ENCODE assay signal across 8 cellular contexts in the genomic region with DNA sequence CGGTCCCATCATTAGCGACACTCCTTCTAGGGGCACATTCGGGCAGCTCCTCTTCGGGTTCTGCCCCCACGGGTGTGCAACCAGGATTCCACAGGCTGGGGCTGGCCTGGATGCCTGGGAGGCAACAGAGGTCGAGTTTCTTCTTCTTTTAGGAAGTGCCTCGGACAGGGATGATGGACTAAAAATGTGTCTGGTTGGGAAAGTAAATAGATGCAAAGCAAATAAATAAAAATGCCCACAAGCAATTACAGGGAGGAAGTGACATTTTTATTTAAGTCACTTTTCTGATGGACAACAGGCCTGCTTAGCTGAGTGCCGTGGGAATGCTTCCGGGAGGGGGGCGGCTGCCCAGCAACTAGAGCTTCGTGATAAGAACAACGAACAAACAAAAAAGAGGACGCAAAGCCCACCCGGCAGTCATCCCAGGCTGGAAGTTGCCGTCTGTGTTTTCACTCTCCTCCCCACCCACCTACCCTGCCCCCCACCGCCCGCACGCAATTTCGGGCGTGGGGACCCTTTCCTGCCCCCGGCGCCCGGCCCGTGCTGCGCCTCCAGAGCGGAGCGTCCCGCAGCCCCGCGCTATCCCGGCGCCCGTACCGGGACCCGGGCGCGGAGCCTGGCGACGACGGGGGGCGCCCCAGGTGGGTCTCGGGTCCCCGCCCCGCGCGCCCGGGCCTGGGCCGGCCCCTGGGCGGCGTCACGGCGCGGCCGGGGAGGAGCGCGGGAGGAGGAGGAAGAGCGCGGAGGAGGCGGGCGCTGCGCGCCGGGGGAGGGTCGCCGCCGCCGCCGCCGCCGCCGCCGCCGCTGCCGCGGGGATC. TPM values are rescaled to one million over a fixed set of nuclear protein-coding genes. Genes with fewer than 3 reads are reported as not detected.
DNase-seq lines count a peak whose midpoint lies in the region; ATAC-seq and TF ChIP-seq lines count a peak whose summit lies in the region.

No MANE protein-coding gene starts in this region.

- H3K27me3 ChIP-seq in parathyroid adenoma (ENCODE audit: control insufficient read depth, insufficient read depth, low read length) = no peaks in the 10 kb centered on the region

- peak overlapping the region; percentile 54 for H3K4me2 ChIP-seq in parathyroid adenoma (ENCODE audit: low read length)

- H3K4me1 Mint-ChIP-seq in activated naive CD8-positive, alpha-beta T cell (ENCODE audit: low read depth) = peaks cover 76% of the 10 kb centered on the region

- no peaks in the 10 kb centered on the region for H3K36me3 ChIP-seq in parathyroid adenoma (ENCODE audit: control insufficient read depth, insufficient read depth, low read length)

- peak overlapping the region; percentile 87 for H3K4me3 Mint-ChIP-seq in activated naive CD8-positive, alpha-beta T cell

- peaks cover 10% of the 10 kb centered on the region for H3K36me3 Mint-ChIP-seq in activated naive CD8-positive, alpha-beta T cell

- H3K9me3 ChIP-seq in parathyroid adenoma (ENCODE audit: control insufficient read depth, low read length) = no peaks in the 10 kb centered on the region

- H3K27ac ChIP-seq in parathyroid adenoma = peak overlapping the region; percentile 73

- no peak for TF ChIP-seq CTCF in parathyroid adenoma (IDR thresholded peaks at IDR 0.05)

- H3K9me3 Mint-ChIP-seq in activated naive CD8-positive, alpha-beta T cell (ENCODE audit: low read depth) = no peaks in the 10 kb centered on the region

- H3K4me1 ChIP-seq in parathyroid adenoma = peaks cover 10% of the 10 kb centered on the region

- peak; percentile 58 for ATAC-seq in GM19438 (IDR thresholded peaks at IDR 0.05; ENCODE audit: low read depth, unreplicated experiment)
- peak; percentile 44 for ATAC-seq in HG03469 (IDR thresholded peaks at IDR 0.05; ENCODE audit: unreplicated experiment)
- ATAC-seq in Right ventricle myocardium superior (ENCODE audit: poor library complexity) = peak; percentile 95
- ATAC-seq in GM18870 (IDR thresholded peaks at IDR 0.05; ENCODE audit: unreplicated experiment) = no peak

- DNase-seq in Caki2 (ENCODE audit: low read depth) (peak; percentile 52), RPMI8226 (peak; percentile 81), Right ventricle myocardium superior (peak; percentile 82)

- H3K4me3 ChIP-seq in parathyroid adenoma (ENCODE audit: low read depth, low read length) = peak overlapping the region; percentile 43

- H3K27ac Mint-ChIP-seq in activated naive CD8-positive, alpha-beta T cell = peak overlapping the region; percentile 93

- in situ Hi-C loops in Caki2 (cut with HindIII; ENCODE audit: low pct_unique_long_range_greater_than_20kb, low sequenced_read_pairs) = no loop called here

- H3K9ac ChIP-seq in parathyroid adenoma = no peak overlapping the region

- H3K27me3 Mint-ChIP-seq in activated naive CD8-positive, alpha-beta T cell = no peaks in the 10 kb centered on the region

- peaks cover 33% of the 10 kb centered on the region for H3K79me2 ChIP-seq in parathyroid adenoma

- peak overlapping the region; percentile 73 for H2AFZ ChIP-seq in parathyroid adenoma

- intact Hi-C loops in Right ventricle myocardium superior (cut with DNase I) = no loop called here

RNA-seq across cellular contexts. Expression of a gene that starts 0.4 kb away (rescaled TPM):
- 24.1 and 30.3 TPM in 2 replicates for total RNA-seq in Caki2 (2014; rRNA removed; shearing (Covaris generic); ENCODE audit: low replicate concordance)
- 32.3 TPM for total RNA-seq in Right ventricle myocardium superior
